15 cellular contexts compared by ENCODE assay signal in genomic region chr21:46424062-46424591, GRCh38. TPM values are rescaled to one million over a fixed set of nuclear protein-coding genes. Genes with fewer than 3 reads are reported as not detected.
A peak's percentile ranks its signal among the peaks of the same experiment; 100 is the strongest.
DNase-seq lines count a peak whose midpoint lies in the region; ATAC-seq, FAIRE-seq and TF ChIP-seq lines count a peak whose summit lies in the region.
"Had no signal": no experiment of that assay in that cellular context is flagged by ENCODE, and none has a peak within 500 bp of the region (broad histone marks: within the 10 kb centered on the region; RNA-seq: fewer than 3 reads in every experiment).

No MANE protein-coding gene starts in this region.

- H3K4me2 ChIP-seq in HepG2 (ENCODE audit: low read depth, low read length), result no peak overlapping the region

- H3K9me3 Mint-ChIP-seq in CD4-positive, CD25-positive, alpha-beta regulatory T cell, result no peaks in the 10 kb centered on the region
- no peaks in the 10 kb centered on the region for H3K9me3 Mint-ChIP-seq in activated T-helper 1 cell treated with anti-CD3 and anti-CD28 coated beads, Interleukin-12 subunit alpha, Interleukin-12 subunit beta, Interleukin-2, Interleukin-4 antibody, amounts not matched to agents 30 ng/mL and 10 ng/mL and 1 ng/mL, durations not matched to agents 14 hours and 24 hours and 36 hours
- H3K9me3 Mint-ChIP-seq: HFFc6 had no signal

- no peak for TF ChIP-seq RAD21 in HepG2 (CRISPR knock-in tag; IDR thresholded peaks at IDR 0.05)

- DNase-seq in CD4-positive, CD25-positive, alpha-beta regulatory T cell, result peak in 2 of 3 donors; percentile 29 to 56
- peak; percentile 34 for DNase-seq in HuH-7 (ENCODE audit: low spot score)
- no peak for DNase-seq in activated T-helper 1 cell treated with anti-CD3 and anti-CD28 coated beads, Interleukin-12 subunit alpha, Interleukin-12 subunit beta, Interleukin-2, Interleukin-4 antibody, amounts not matched to agents 30 ng/mL and 10 ng/mL and 1 ng/mL, durations not matched to agents 14 hours and 24 hours and 36 hours (ENCODE audit: low spot score)
- DNase-seq in HepG2 (ENCODE audit: low spot score), result no peak
- no peak for DNase-seq in GM13976 (ENCODE audit: low spot score)
- DNase-seq in activated CD4-positive, CD25-positive, alpha-beta regulatory T cell treated with anti-CD3 and anti-CD28 coated beads, Interleukin-2, amount 50 U/mL, for 72 hours, result no peak
- DNase-seq: amygdala; effector CD4-positive, alpha-beta T cell; HFFc6; Kasumi-1; midbrain; trophoblast cell had no signal

- peak overlapping the region in 3 of 4 donors; percentile 72 to 80 (median 73) for H3K4me3 Mint-ChIP-seq in CD4-positive, CD25-positive, alpha-beta regulatory T cell
- H3K4me3 Mint-ChIP-seq in activated T-helper 1 cell treated with anti-CD3 and anti-CD28 coated beads, Interleukin-12 subunit alpha, Interleukin-12 subunit beta, Interleukin-2, Interleukin-4 antibody, amounts not matched to agents 30 ng/mL and 10 ng/mL and 1 ng/mL, durations not matched to agents 14 hours and 24 hours and 36 hours, result no peak overlapping the region
- H3K4me3 Mint-ChIP-seq: HFFc6 had no signal

- intact Hi-C loops in activated T-helper 1 cell treated with anti-CD3 and anti-CD28 coated beads, Interleukin-12 subunit alpha, Interleukin-12 subunit beta, Interleukin-2, Interleukin-4 antibody, amounts not matched to agents 30 ng/mL and 10 ng/mL and 1 ng/mL, durations not matched to agents 14 hours and 24 hours and 36 hours (cut with micrococcal nuclease), result no loop called here
- intact Hi-C loops in HepG2 (cut with micrococcal nuclease; ENCODE audit: unreplicated experiment), result no loop called here

- peaks cover 22% of the 10 kb centered on the region for H3K36me3 ChIP-seq in CD4-positive, CD25-positive, alpha-beta regulatory T cell (ENCODE audit: control insufficient read depth, insufficient read depth, low read length)
- peaks cover 8 to 24% of the 10 kb centered on the region in 2 experiments for H3K36me3 ChIP-seq in HepG2 (replicated peaks in 1 of 2; ENCODE audit: control insufficient read depth in 1 of 2, insufficient read depth in 2 of 2, low read length in 2 of 2)

- no peak overlapping the region for H3K9ac ChIP-seq in HepG2 (ENCODE audit: insufficient read depth, low read depth, low read length)

- no peak for TF ChIP-seq POLR2A in HepG2 (IDR thresholded peaks at IDR 0.05; ENCODE audit: insufficient read depth in 1 of 2, low read depth in 2 of 2, low read length in 2 of 2)

- POLR2A ChIA-PET in HepG2 (lab: Yijun Ruan, JAX), result no interaction called here

- no peaks in the 10 kb centered on the region for H3K9me3 ChIP-seq in CD4-positive, CD25-positive, alpha-beta regulatory T cell (ENCODE audit: control insufficient read depth in 2 of 2, low read length in 2 of 2)
- H3K9me3 ChIP-seq in HepG2 (ENCODE audit: low read length), result no peaks in the 10 kb centered on the region
- H3K9me3 ChIP-seq: right atrium auricular region had no signal

- no peaks in the 10 kb centered on the region for H4K20me1 ChIP-seq in HepG2 (ENCODE audit: insufficient read depth, low read length)

- peak; percentile 35 to 41 for ATAC-seq in CD4-positive, CD25-positive, alpha-beta regulatory T cell (ENCODE audit: low read depth in 2 of 2)
- ATAC-seq in HepG2, result peak; percentile 62
- no peak for ATAC-seq in HG03378 (IDR thresholded peaks at IDR 0.05; ENCODE audit: unreplicated experiment)
- ATAC-seq in HG02840 (IDR thresholded peaks at IDR 0.05; ENCODE audit: low FRiP score, unreplicated experiment), result no peak

- peak overlapping the region; percentile 69 for H3K27ac ChIP-seq in CD4-positive, CD25-positive, alpha-beta regulatory T cell (ENCODE audit: insufficient read depth, low read length, poor library complexity, severe bottlenecking)
- H3K27ac ChIP-seq in HepG2 (ENCODE audit: extremely low read length, insufficient read depth, low read length), result no peak overlapping the region
- H3K27ac ChIP-seq: right atrium auricular region had no signal

- no TSS peak for BruUV-seq in HepG2 (replicated peaks; lab: Mats Ljungman, UMichigan)

- H3K4me3 ChIP-seq in CD4-positive, CD25-positive, alpha-beta regulatory T cell (ENCODE audit: low read depth, low read length), result no peak overlapping the region
- no peak overlapping the region for H3K4me3 ChIP-seq in HepG2 (replicated peaks in 1 of 3; ENCODE audit: insufficient read depth in 1 of 3, low read depth in 2 of 3, low read length in 3 of 3)
- H3K4me3 ChIP-seq: right atrium auricular region had no signal

- H3K27me3 ChIP-seq in CD4-positive, CD25-positive, alpha-beta regulatory T cell (ENCODE audit: control insufficient read depth, insufficient read depth, low read length), result no peaks in the 10 kb centered on the region
- H3K27me3 ChIP-seq in HepG2 (ENCODE audit: control insufficient read depth in 1 of 2, insufficient read depth in 2 of 2, low read length in 2 of 2), result no peaks in the 10 kb centered on the region
- H3K27me3 ChIP-seq: right atrium auricular region had no signal

- peaks cover 9% of the 10 kb centered on the region for H3K36me3 Mint-ChIP-seq in CD4-positive, CD25-positive, alpha-beta regulatory T cell
- H3K36me3 Mint-ChIP-seq in activated T-helper 1 cell treated with anti-CD3 and anti-CD28 coated beads, Interleukin-12 subunit alpha, Interleukin-12 subunit beta, Interleukin-2, Interleukin-4 antibody, amounts not matched to agents 30 ng/mL and 10 ng/mL and 1 ng/mL, durations not matched to agents 14 hours and 24 hours and 36 hours (ENCODE audit: low read depth), result peaks cover 3% of the 10 kb centered on the region

- WGBS in HepG2 (ENCODE audit: low lambda C conversion rate), result 100% methylated on average over 6 of the region's 15 CpGs

- peaks cover 0 to 25% (median 8%) of the 10 kb centered on the region in 4 donors for H3K4me1 Mint-ChIP-seq in CD4-positive, CD25-positive, alpha-beta regulatory T cell
- no peaks in the 10 kb centered on the region for H3K4me1 Mint-ChIP-seq in activated T-helper 1 cell treated with anti-CD3 and anti-CD28 coated beads, Interleukin-12 subunit alpha, Interleukin-12 subunit beta, Interleukin-2, Interleukin-4 antibody, amounts not matched to agents 30 ng/mL and 10 ng/mL and 1 ng/mL, durations not matched to agents 14 hours and 24 hours and 36 hours (ENCODE audit: low read depth)

- FAIRE-seq in HepG2 (lab: Jason Lieb, UNC), result no peak

- H3K27me3 Mint-ChIP-seq in CD4-positive, CD25-positive, alpha-beta regulatory T cell, result no peaks in the 10 kb centered on the region
- H3K27me3 Mint-ChIP-seq in activated T-helper 1 cell treated with anti-CD3 and anti-CD28 coated beads, Interleukin-12 subunit alpha, Interleukin-12 subunit beta, Interleukin-2, Interleukin-4 antibody, amounts not matched to agents 30 ng/mL and 10 ng/mL and 1 ng/mL, durations not matched to agents 14 hours and 24 hours and 36 hours (ENCODE audit: insufficient read depth), result no peaks in the 10 kb centered on the region

- peak overlapping the region; percentile 88 to 97 (median 94) for H3K27ac Mint-ChIP-seq in CD4-positive, CD25-positive, alpha-beta regulatory T cell
- H3K27ac Mint-ChIP-seq in activated T-helper 1 cell treated with anti-CD3 and anti-CD28 coated beads, Interleukin-12 subunit alpha, Interleukin-12 subunit beta, Interleukin-2, Interleukin-4 antibody, amounts not matched to agents 30 ng/mL and 10 ng/mL and 1 ng/mL, durations not matched to agents 14 hours and 24 hours and 36 hours, result peak overlapping the region; percentile 77
- H3K27ac Mint-ChIP-seq: HFFc6 had no signal

- peaks cover 18% of the 10 kb centered on the region for H3K4me1 ChIP-seq in CD4-positive, CD25-positive, alpha-beta regulatory T cell (ENCODE audit: control insufficient read depth, insufficient read depth, low read length, poor library complexity, severe bottlenecking)
- no peaks in the 10 kb centered on the region for H3K4me1 ChIP-seq in HepG2 (ENCODE audit: insufficient read depth, low read length)
- H3K4me1 ChIP-seq: right atrium auricular region had no signal

- no peak for TF ChIP-seq CTCF in HepG2 (CRISPR knock-in tag; IDR thresholded peaks at IDR 0.05)
- no peak for TF ChIP-seq CTCF in GM13976 (IDR thresholded peaks at IDR 0.05; ENCODE audit: borderline replicate concordance, control extremely low read depth, extremely low read depth, insufficient read depth, missing control alignments)

- in situ Hi-C loops in HepG2 (cut with HindIII; ENCODE audit: extremely low pct_ligation_motif_present, low pct_unique_long_range_greater_than_20kb) (no loop called here), GM13976 (cut with MboI; ENCODE audit: low sequenced_read_pairs, unreplicated experiment) (no loop called here)

- CTCF ChIA-PET in HepG2 (lab: Yijun Ruan, JAX; ENCODE audit: low intra/inter-chr PET ratio, low total read pairs), result no interaction called here

- H2AFZ ChIP-seq in HepG2 (ENCODE audit: low read length), result no peak overlapping the region

- no peaks in the 10 kb centered on the region for H3K79me2 ChIP-seq in HepG2 (ENCODE audit: insufficient read depth, low read length)

- TF ChIP-seq EP300 in HepG2 (IDR thresholded peaks at IDR 0.05; ENCODE audit: low read depth in 2 of 2, low read length in 2 of 2) (no peak), HepG2 (CRISPR knock-in tag; IDR thresholded peaks at IDR 0.05; ENCODE audit: borderline replicate concordance) (no peak)

RNA-seq across cellular contexts. Expression of gene DIP2A, which starts 34.6 kb away (rescaled TPM):
- total RNA-seq in CD4-positive, CD25-positive, alpha-beta regulatory T cell, result 125 TPM
- 10 to 100 TPM; 12.6 to 24.8 (median 16.6) TPM for polyA plus RNA-seq in CD4-positive, CD25-positive, alpha-beta regulatory T cell
- total RNA-seq in activated T-helper 1 cell treated with anti-CD3 and anti-CD28 coated beads, Interleukin-12 subunit alpha, Interleukin-12 subunit beta, Interleukin-2, Interleukin-4 antibody, amounts not matched to agents 30 ng/mL and 10 ng/mL and 1 ng/mL, durations not matched to agents 14 hours and 24 hours and 36 hours, result 33.5 and 33.6 TPM in 2 replicates
- 14.3 and 18.5 TPM in 2 replicates for total RNA-seq in HepG2 (2016; rRNA removed; fragmentation: Illumina TruSeq; extraction: Trizol)
- 10.2 and 10.8 TPM in 2 replicates for total RNA-seq in HepG2 (2016; cell fraction: cytosol; rRNA removed; fragmentation: Illumina TruSeq; extraction: Trizol; ENCODE audit: low read depth)
- 13.5 and 16.4 TPM in 2 replicates for total RNA-seq in HepG2 (2016; cell fraction: insoluble cytoplasmic fraction; rRNA removed; fragmentation: Illumina TruSeq; extraction: Trizol)
- total RNA-seq in HepG2 (2016; cell fraction: membrane; rRNA removed; fragmentation: Illumina TruSeq; extraction: Trizol), result 12.6 and 13.7 TPM in 2 replicates
- 25.8 and 30.7 TPM in 2 replicates for total RNA-seq in HepG2 (2016; cell fraction: nucleus; rRNA removed; fragmentation: Illumina TruSeq; extraction: Trizol)
- polyA plus RNA-seq in HepG2 (2011; rRNA removed), result 37.6 and 39.6 TPM in 2 replicates
- 16.3 and 17.3 TPM in 2 replicates for polyA plus RNA-seq in HepG2 (2011; cell fraction: cytosol; rRNA removed)
- polyA plus RNA-seq in HepG2 (2011; cell fraction: nucleus; rRNA removed), result 116 and 124 TPM in 2 replicates
- 21.3 and 25.5 TPM in 2 replicates for polyA plus RNA-seq in HepG2 (2012)
- 2.1 and 2.2 TPM in 2 replicates for polyA plus RNA-seq in HepG2 (2016; cell fraction: cytosol; fragmentation: Illumina TruSeq; extraction: Trizol; ENCODE audit: low read depth)
- 13.0 and 14.5 TPM in 2 replicates for polyA plus RNA-seq in HepG2 (2016; cell fraction: insoluble cytoplasmic fraction; fragmentation: Illumina TruSeq; extraction: Trizol; ENCODE audit: low read depth)
- polyA plus RNA-seq in HepG2 (2016; cell fraction: membrane; fragmentation: Illumina TruSeq; extraction: Trizol; ENCODE audit: low read depth), result 3.5 and 5.2 TPM in 2 replicates
- polyA plus RNA-seq in HepG2 (2016; cell fraction: nucleus; fragmentation: Illumina TruSeq; extraction: Trizol; ENCODE audit: insufficient read depth, low read depth), result 63.2 and 73.6 TPM in 2 replicates
- polyA minus RNA-seq in HepG2 (2011; rRNA and poly(A)+ RNA removed; ENCODE audit: low replicate concordance), result 62.8 and 78.2 TPM in 2 replicates
- 14.9 and 16.2 TPM in 2 replicates for polyA minus RNA-seq in HepG2 (2011; cell fraction: cytosol; rRNA and poly(A)+ RNA removed)
- polyA minus RNA-seq in HepG2 (2011; cell fraction: nucleus; rRNA and poly(A)+ RNA removed), result 89.9 and 90.4 TPM in 2 replicates

Comparison
In these comparisons a context has a peak if more than half of its experiments do, and no peak if none do; other contexts are left out.
1. ATAC-seq: peak in CD4-positive, CD25-positive, alpha-beta regulatory T cell (2 of 2) and HepG2 (single experiment); none in HG03378 (single experiment) and HG02840 (single experiment).
2. DNase-seq: peak in CD4-positive, CD25-positive, alpha-beta regulatory T cell (2 of 3) and HuH-7 (single experiment); none in activated T-helper 1 cell treated with anti-CD3 and anti-CD28 coated beads, Interleukin-12 subunit alpha, Interleukin-12 subunit beta, Interleukin-2, Interleukin-4 antibody, amounts not matched to agents 30 ng/mL and 10 ng/mL and 1 ng/mL, durations not matched to agents 14 hours and 24 hours and 36 hours (single experiment), HepG2 (single experiment), GM13976 (single experiment) and activated CD4-positive, CD25-positive, alpha-beta regulatory T cell treated with anti-CD3 and anti-CD28 coated beads, Interleukin-2, amount 50 U/mL, for 72 hours (single experiment).